In the genomic region with DNA sequence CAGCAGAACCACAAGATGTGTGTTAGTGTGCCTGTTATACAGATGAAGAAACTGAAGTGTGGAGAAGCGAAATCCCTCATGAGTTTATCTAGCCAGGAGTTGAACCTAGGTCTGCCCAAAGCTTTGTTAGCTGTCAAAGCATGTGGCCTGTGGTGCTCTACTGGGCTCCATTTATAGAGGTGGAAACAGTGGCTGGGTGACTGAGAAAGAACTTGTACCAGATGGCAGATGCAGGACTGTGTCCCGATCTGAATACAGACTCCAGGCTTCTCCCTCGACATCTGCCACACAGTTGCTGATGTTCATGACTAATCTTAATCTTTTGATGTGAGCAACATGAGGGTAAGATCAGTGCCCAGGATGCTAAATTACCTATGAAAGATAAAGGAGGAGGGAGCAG, we compare ENCODE assay signal across 19 cellular contexts.
"Had no signal": no experiment of that assay in that cellular context is flagged by ENCODE, and none has a peak within 500 bp of the region (broad histone marks: within the 10 kb centered on the region; RNA-seq: fewer than 3 reads in every experiment).

No MANE protein-coding gene starts in this region.

- H3K4me1 ChIP-seq: adrenal gland, colonic mucosa, tibial nerve had no signal

- H3K27me3 Mint-ChIP-seq: activated CD4-positive, alpha-beta memory T cell treated with anti-CD3 and anti-CD28 coated beads, Interleukin-2, amount 10 ng/mL, durations not matched to agents 7 days and 5 days; activated CD4-positive, alpha-beta T cell treated with anti-CD3 and anti-CD28 coated beads for 36 hours; activated naive CD4-positive, alpha-beta T cell treated with anti-CD3 and anti-CD28 coated beads, Interleukin-2, amount 50 U/mL, for 24 hours had no signal

- H3K36me3 Mint-ChIP-seq: activated naive CD4-positive, alpha-beta T cell treated with anti-CD3 and anti-CD28 coated beads, Interleukin-2, amount 50 U/mL, for 24 hours; naive B cell; stimulated activated naive B cell treated with anti-CD40 and anti-IgM and Interleukin-4, amounts not matched to agents 10 μg/mL and 1 μg/mL and 100 μg/mL, for 72 hours had no signal

- H3K36me3 ChIP-seq: adrenal gland, colonic mucosa, lower lobe of right lung, tibial nerve, WERI-Rb-1 had no signal

- H3K9me3 ChIP-seq: adrenal gland, colonic mucosa, lower lobe of right lung, tibial nerve had no signal

- H3K9me3 Mint-ChIP-seq: activated CD4-positive, alpha-beta memory T cell treated with anti-CD3 and anti-CD28 coated beads, Interleukin-2, amount 10 ng/mL, durations not matched to agents 7 days and 5 days; activated naive CD4-positive, alpha-beta T cell treated with anti-CD3 and anti-CD28 coated beads, Interleukin-2, amount 50 U/mL, for 24 hours; activated T-cell treated with anti-CD3 and anti-CD28 coated beads, Interleukin-2, amount 50 U/mL, for 4 hours; naive B cell; stimulated activated naive B cell treated with anti-CD40 and anti-IgM and Interleukin-4, amounts not matched to agents 10 μg/mL and 1 μg/mL and 100 μg/mL, for 72 hours had no signal

- H3K4me3 ChIP-seq: adrenal gland, colonic mucosa, lower lobe of right lung, tibial nerve had no signal

- H3K4me3 Mint-ChIP-seq: activated CD4-positive, alpha-beta memory T cell treated with anti-CD3 and anti-CD28 coated beads, Interleukin-2, amount 10 ng/mL, durations not matched to agents 7 days and 5 days; activated CD4-positive, alpha-beta T cell treated with anti-CD3 and anti-CD28 coated beads for 36 hours; activated naive CD4-positive, alpha-beta T cell treated with anti-CD3 and anti-CD28 coated beads, Interleukin-2, amount 50 U/mL, for 24 hours; activated T-cell treated with anti-CD3 and anti-CD28 coated beads, Interleukin-2, amount 50 U/mL, for 4 hours; naive B cell; stimulated activated naive B cell treated with anti-CD40 and anti-IgM and Interleukin-4, amounts not matched to agents 10 μg/mL and 1 μg/mL and 100 μg/mL, for 72 hours had no signal

- H3K27ac ChIP-seq: adrenal gland, colonic mucosa, lower lobe of right lung, tibial nerve, WERI-Rb-1 had no signal

- DNase-seq: activated CD4-positive, alpha-beta memory T cell treated with anti-CD3 and anti-CD28 coated beads, Interleukin-2, amount 10 ng/mL, durations not matched to agents 7 days and 5 days; activated CD4-positive, alpha-beta T cell treated with anti-CD3 and anti-CD28 coated beads for 36 hours; activated effector memory CD4-positive, alpha-beta T cell treated with anti-CD3 and anti-CD28 coated beads, Interleukin-2, amount 50 U/mL, for 16 hours; activated T-cell treated with anti-CD3 and anti-CD28 coated beads, Interleukin-2, amount 50 U/mL, for 4 hours; adrenal gland; caudate nucleus; colonic mucosa; left colon; lower lobe of right lung; midbrain; naive B cell; stimulated activated CD4-positive, alpha-beta T cell treated with anti-CD3 and anti-CD28 coated beads, Interleukin-15, amount 100 ng/mL, for 24 hours; stimulated activated CD4-positive, alpha-beta T cell treated with anti-CD3 and anti-CD28 coated beads, Interleukin-4, amount 100 ng/mL, for 1 hour; stimulated activated naive B cell treated with anti-CD40 and anti-IgM and Interleukin-4, amounts not matched to agents 10 μg/mL and 1 μg/mL and 100 μg/mL, for 72 hours; T-helper 9 cell; WERI-Rb-1 had no signal

- H3K4me1 Mint-ChIP-seq: activated naive CD4-positive, alpha-beta T cell treated with anti-CD3 and anti-CD28 coated beads, Interleukin-2, amount 50 U/mL, for 24 hours; naive B cell had no signal

- H3K27me3 ChIP-seq: adrenal gland, colonic mucosa, tibial nerve had no signal

- ATAC-seq: activated CD4-positive, alpha-beta T cell treated with anti-CD3 and anti-CD28 coated beads for 36 hours; activated T-cell treated with anti-CD3 and anti-CD28 coated beads, Interleukin-2, amount 50 U/mL, for 4 hours; esophagus mucosa; left colon; stimulated activated naive B cell treated with anti-CD40 and anti-IgM and Interleukin-4, amounts not matched to agents 10 μg/mL and 1 μg/mL and 100 μg/mL, for 72 hours had no signal

- H3K27ac Mint-ChIP-seq: activated CD4-positive, alpha-beta memory T cell treated with anti-CD3 and anti-CD28 coated beads, Interleukin-2, amount 10 ng/mL, durations not matched to agents 7 days and 5 days; activated CD4-positive, alpha-beta T cell treated with anti-CD3 and anti-CD28 coated beads for 36 hours; activated naive CD4-positive, alpha-beta T cell treated with anti-CD3 and anti-CD28 coated beads, Interleukin-2, amount 50 U/mL, for 24 hours; stimulated activated naive B cell treated with anti-CD40 and anti-IgM and Interleukin-4, amounts not matched to agents 10 μg/mL and 1 μg/mL and 100 μg/mL, for 72 hours had no signal
